In the genomic region with DNA sequence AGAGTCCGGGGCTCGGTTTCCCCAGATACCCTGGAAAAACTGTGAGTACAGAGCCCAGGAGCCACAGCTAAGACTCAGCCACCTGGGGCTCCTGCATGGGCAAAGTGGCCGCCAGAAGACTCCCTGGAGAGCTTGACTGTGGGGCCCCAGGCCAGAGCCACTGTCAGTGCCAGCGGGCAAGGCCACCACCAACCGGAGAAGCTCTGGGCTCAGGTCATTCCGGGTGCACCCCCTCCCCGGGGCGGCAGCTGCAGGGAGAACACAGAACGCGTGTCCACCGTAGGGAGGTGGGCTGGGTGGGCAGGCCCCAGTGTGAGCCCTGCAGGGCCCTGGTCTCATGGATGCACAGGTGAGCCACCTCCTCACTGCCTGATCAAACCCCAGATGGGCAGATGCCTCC, we compare ENCODE assay signal across 24 cellular contexts. TPM values are rescaled to one million over a fixed set of nuclear protein-coding genes. Genes with fewer than 3 reads are reported as not detected.
DNase-seq lines count a peak whose midpoint lies in the region; ATAC-seq and TF ChIP-seq lines count a peak whose summit lies in the region.
"Had no signal": no experiment of that assay in that cellular context is flagged by ENCODE, and none has a peak within 500 bp of the region (broad histone marks: within the 10 kb centered on the region; RNA-seq: fewer than 3 reads in every experiment).

No MANE protein-coding gene starts in this region.

- no peaks in the 10 kb centered on the region for H3K9me3 ChIP-seq in RWPE2 (ENCODE audit: severe bottlenecking)
- H3K9me3 ChIP-seq in suprapubic skin, result no peaks in the 10 kb centered on the region
- H3K9me3 ChIP-seq: adrenal gland, thoracic aorta had no signal

- TF ChIP-seq CTCF in activated CD8-positive, alpha-beta T cell treated with anti-CD3 and anti-CD28 coated beads for 36 hours (IDR thresholded peaks at IDR 0.05), result no peak
- TF ChIP-seq CTCF in RWPE2 (IDR thresholded peaks at IDR 0.05; ENCODE audit: poor library complexity, severe bottlenecking), result no peak
- no peak for TF ChIP-seq CTCF in suprapubic skin (IDR thresholded peaks at IDR 0.05)
- no peak for TF ChIP-seq CTCF in brain microvascular endothelial cell (IDR thresholded peaks at IDR 0.05; ENCODE audit: low read depth, low read length, missing control alignments)

- H3K36me3 ChIP-seq in RWPE2 (ENCODE audit: low read depth) (no peaks in the 10 kb centered on the region), suprapubic skin (no peaks in the 10 kb centered on the region), brain microvascular endothelial cell (replicated peaks) (no peaks in the 10 kb centered on the region)
- H3K36me3 ChIP-seq: adrenal gland, cardiac muscle cell, thoracic aorta had no signal

- WGBS in suprapubic skin, result 80% methylated on average over 1 of the region's 11 CpGs

- POLR2A ChIA-PET in activated CD8-positive, alpha-beta T cell treated with anti-CD3 and anti-CD28 coated beads, Interleukin-2, amount 10 ng/mL, durations not matched to agents 7 days and 5 days (lab: Charles Lee), result no interaction called here
- POLR2A ChIA-PET in activated CD8-positive, alpha-beta T cell treated with anti-CD3 and anti-CD28 coated beads for 36 hours (lab: Charles Lee), result no interaction called here

- no peaks in the 10 kb centered on the region for H3K36me3 Mint-ChIP-seq in activated CD8-positive, alpha-beta T cell treated with anti-CD3 and anti-CD28 coated beads, Interleukin-2, amount 10 ng/mL, durations not matched to agents 7 days and 5 days (ENCODE audit: low read depth)
- no peaks in the 10 kb centered on the region for H3K36me3 Mint-ChIP-seq in activated CD8-positive, alpha-beta T cell treated with anti-CD3 and anti-CD28 coated beads for 36 hours (ENCODE audit: low read depth)
- no peaks in the 10 kb centered on the region for H3K36me3 Mint-ChIP-seq in immature natural killer cell

- TF ChIP-seq POLR2A in suprapubic skin (IDR thresholded peaks at IDR 0.05), result no peak

- peaks cover 7% of the 10 kb centered on the region for H3K27me3 Mint-ChIP-seq in activated CD8-positive, alpha-beta T cell treated with anti-CD3 and anti-CD28 coated beads, Interleukin-2, amount 10 ng/mL, durations not matched to agents 7 days and 5 days (ENCODE audit: low read depth)
- H3K27me3 Mint-ChIP-seq in activated CD8-positive, alpha-beta T cell treated with anti-CD3 and anti-CD28 coated beads for 36 hours, result peaks cover 24% of the 10 kb centered on the region
- H3K27me3 Mint-ChIP-seq in immature natural killer cell (ENCODE audit: low read depth in 3 of 3), result peaks cover 0 to 14% (median 12%) of the 10 kb centered on the region in 3 donors

- intact Hi-C loops in activated CD8-positive, alpha-beta T cell treated with anti-CD3 and anti-CD28 coated beads for 36 hours (cut with micrococcal nuclease), result no loop called here

- in situ Hi-C loops in brain microvascular endothelial cell (cut with HindIII; ENCODE audit: low pct_ligation_motif_present, low sequenced_read_pairs), result no loop called here

- H3K27ac ChIP-seq in RWPE2 (ENCODE audit: poor library complexity, severe bottlenecking) (no peak overlapping the region), suprapubic skin (no peak overlapping the region), brain microvascular endothelial cell (no peak overlapping the region)
- H3K27ac ChIP-seq: adrenal gland, cardiac muscle cell, thoracic aorta had no signal

- no peak overlapping the region for H3K27ac Mint-ChIP-seq in activated CD8-positive, alpha-beta T cell treated with anti-CD3 and anti-CD28 coated beads, Interleukin-2, amount 10 ng/mL, durations not matched to agents 7 days and 5 days
- H3K27ac Mint-ChIP-seq in activated CD8-positive, alpha-beta T cell treated with anti-CD3 and anti-CD28 coated beads for 36 hours, result no peak overlapping the region
- no peak overlapping the region for H3K27ac Mint-ChIP-seq in immature natural killer cell
- H3K27ac Mint-ChIP-seq: activated CD4-positive, alpha-beta T cell treated with anti-CD3 and anti-CD28 coated beads, Interleukin-2, amount 10 ng/mL, durations not matched to agents 24 days and 14 days had no signal

- CTCF ChIA-PET in activated CD8-positive, alpha-beta T cell treated with anti-CD3 and anti-CD28 coated beads, Interleukin-2, amount 10 ng/mL, durations not matched to agents 7 days and 5 days (lab: Charles Lee), result no interaction called here
- CTCF ChIA-PET in activated CD8-positive, alpha-beta T cell treated with anti-CD3 and anti-CD28 coated beads for 36 hours (lab: Charles Lee), result no interaction called here

- H3K4me1 ChIP-seq in RWPE2 (ENCODE audit: insufficient read depth, poor library complexity, severe bottlenecking) (no peaks in the 10 kb centered on the region), suprapubic skin (no peaks in the 10 kb centered on the region)
- H3K4me1 ChIP-seq: adrenal gland had no signal

- H3K4me3 ChIP-seq in RWPE2 (ENCODE audit: severe bottlenecking) (no peak overlapping the region), suprapubic skin (no peak overlapping the region), brain microvascular endothelial cell (ENCODE audit: low read depth, low read length) (no peak overlapping the region)
- H3K4me3 ChIP-seq: adrenal gland, cardiac muscle cell, GM12878, smooth muscle cell, thoracic aorta had no signal

- no peak for TF ChIP-seq EP300 in suprapubic skin (IDR thresholded peaks at IDR 0.05)

- H3K4me3 Mint-ChIP-seq in activated CD8-positive, alpha-beta T cell treated with anti-CD3 and anti-CD28 coated beads, Interleukin-2, amount 10 ng/mL, durations not matched to agents 7 days and 5 days, result no peak overlapping the region
- H3K4me3 Mint-ChIP-seq in activated CD8-positive, alpha-beta T cell treated with anti-CD3 and anti-CD28 coated beads for 36 hours, result no peak overlapping the region
- H3K4me3 Mint-ChIP-seq in immature natural killer cell, result no peak overlapping the region
- H3K4me3 Mint-ChIP-seq: activated CD4-positive, alpha-beta T cell treated with anti-CD3 and anti-CD28 coated beads, Interleukin-2, amount 10 ng/mL, durations not matched to agents 24 days and 14 days had no signal

- H3K27me3 ChIP-seq in RWPE2 (ENCODE audit: insufficient read depth, poor library complexity, severe bottlenecking) (peaks cover 65% of the 10 kb centered on the region), suprapubic skin (peaks cover 23% of the 10 kb centered on the region), brain microvascular endothelial cell (replicated peaks) (no peaks in the 10 kb centered on the region)

- no peaks in the 10 kb centered on the region for H3K9me3 Mint-ChIP-seq in activated CD8-positive, alpha-beta T cell treated with anti-CD3 and anti-CD28 coated beads, Interleukin-2, amount 10 ng/mL, durations not matched to agents 7 days and 5 days (ENCODE audit: insufficient read depth)
- no peaks in the 10 kb centered on the region for H3K9me3 Mint-ChIP-seq in activated CD8-positive, alpha-beta T cell treated with anti-CD3 and anti-CD28 coated beads for 36 hours
- H3K9me3 Mint-ChIP-seq in immature natural killer cell, result peaks cover 0 to 3% (median 0%) of the 10 kb centered on the region in 6 donors
- H3K9me3 Mint-ChIP-seq: activated CD4-positive, alpha-beta T cell treated with anti-CD3 and anti-CD28 coated beads, Interleukin-2, amount 10 ng/mL, durations not matched to agents 24 days and 14 days had no signal

- peak; percentile 9 for DNase-seq in activated CD8-positive, alpha-beta T cell treated with anti-CD3 and anti-CD28 coated beads, Interleukin-2, amount 10 ng/mL, durations not matched to agents 7 days and 5 days
- DNase-seq in activated CD8-positive, alpha-beta T cell treated with anti-CD3 and anti-CD28 coated beads for 36 hours, result no peak
- peak; percentile 57 for DNase-seq in RWPE2 (ENCODE audit: low spot score)
- peak; percentile 38 for DNase-seq in left lobe of liver (ENCODE audit: low spot score)
- peak; percentile 44 to 78 for DNase-seq in suprapubic skin (ENCODE audit: low spot score in 2 of 2)
- no peak for DNase-seq in OCI-M1 (lab: John Stamatoyannopoulos, UW)
- no peak for DNase-seq in brain microvascular endothelial cell
- no peak for DNase-seq in immature natural killer cell
- DNase-seq: activated CD4-positive, alpha-beta T cell treated with anti-CD3 and anti-CD28 coated beads, Interleukin-2, amount 10 ng/mL, durations not matched to agents 24 days and 14 days; C1 segment of cervical spinal cord; DMS 273 treated with DMSO at 0.1 percent for 48 hours; GF-D8; NCI-H1417 treated with DMSO at 0.1 percent for 48 hours had no signal

- ATAC-seq in activated CD8-positive, alpha-beta T cell treated with anti-CD3 and anti-CD28 coated beads, Interleukin-2, amount 10 ng/mL, durations not matched to agents 7 days and 5 days, result no peak
- ATAC-seq in activated CD8-positive, alpha-beta T cell treated with anti-CD3 and anti-CD28 coated beads for 36 hours, result no peak
- no peak for ATAC-seq in RWPE2 (ENCODE audit: low read depth)
- ATAC-seq in left lobe of liver, result no peak
- ATAC-seq: esophagus mucosa, GM12878, Panc1 had no signal

- H3K4me1 Mint-ChIP-seq in activated CD8-positive, alpha-beta T cell treated with anti-CD3 and anti-CD28 coated beads, Interleukin-2, amount 10 ng/mL, durations not matched to agents 7 days and 5 days (ENCODE audit: low read depth), result no peaks in the 10 kb centered on the region
- H3K4me1 Mint-ChIP-seq in activated CD8-positive, alpha-beta T cell treated with anti-CD3 and anti-CD28 coated beads for 36 hours (ENCODE audit: low read depth), result no peaks in the 10 kb centered on the region
- no peaks in the 10 kb centered on the region for H3K4me1 Mint-ChIP-seq in immature natural killer cell
- H3K4me1 Mint-ChIP-seq: activated CD4-positive, alpha-beta T cell treated with anti-CD3 and anti-CD28 coated beads, Interleukin-2, amount 10 ng/mL, durations not matched to agents 24 days and 14 days had no signal

RNA-seq across cellular contexts. Expression of a gene that starts 22.3 kb away (rescaled TPM):
- total RNA-seq in activated CD8-positive, alpha-beta T cell treated with anti-CD3 and anti-CD28 coated beads, Interleukin-2, amount 10 ng/mL, durations not matched to agents 7 days and 5 days, result not detected
- total RNA-seq in activated CD8-positive, alpha-beta T cell treated with anti-CD3 and anti-CD28 coated beads for 36 hours, result not detected
- not detected for total RNA-seq in left lobe of liver
- total RNA-seq in suprapubic skin, result not detected
- polyA plus RNA-seq in immature natural killer cell, result 1 to 10 TPM in 1 of 3 donors, under 1 TPM in 1, not detected in 1; 0.71 to 1.0 TPM
- total RNA-seq: A673; activated CD4-positive, alpha-beta T cell treated with anti-CD3 and anti-CD28 coated beads, Interleukin-2, amount 10 ng/mL, durations not matched to agents 24 days and 14 days; glomerular endothelial cell; GM12878; LHCN-M2; lung microvascular endothelial cell; smooth muscle cell; thoracic aorta had no signal

Comparison
In these comparisons a context has a peak if more than half of its experiments do, and no peak if none do; other contexts are left out.
1. DNase-seq: peak in activated CD8-positive, alpha-beta T cell treated with anti-CD3 and anti-CD28 coated beads, Interleukin-2, amount 10 ng/mL, durations not matched to agents 7 days and 5 days (single experiment), RWPE2 (single experiment), left lobe of liver (single experiment) and suprapubic skin (2 of 2); none in activated CD8-positive, alpha-beta T cell treated with anti-CD3 and anti-CD28 coated beads for 36 hours (single experiment), OCI-M1 (single experiment), brain microvascular endothelial cell (single experiment) and immature natural killer cell (0 of 3).